24 cellular contexts compared by ENCODE assay signal in the genomic region with DNA sequence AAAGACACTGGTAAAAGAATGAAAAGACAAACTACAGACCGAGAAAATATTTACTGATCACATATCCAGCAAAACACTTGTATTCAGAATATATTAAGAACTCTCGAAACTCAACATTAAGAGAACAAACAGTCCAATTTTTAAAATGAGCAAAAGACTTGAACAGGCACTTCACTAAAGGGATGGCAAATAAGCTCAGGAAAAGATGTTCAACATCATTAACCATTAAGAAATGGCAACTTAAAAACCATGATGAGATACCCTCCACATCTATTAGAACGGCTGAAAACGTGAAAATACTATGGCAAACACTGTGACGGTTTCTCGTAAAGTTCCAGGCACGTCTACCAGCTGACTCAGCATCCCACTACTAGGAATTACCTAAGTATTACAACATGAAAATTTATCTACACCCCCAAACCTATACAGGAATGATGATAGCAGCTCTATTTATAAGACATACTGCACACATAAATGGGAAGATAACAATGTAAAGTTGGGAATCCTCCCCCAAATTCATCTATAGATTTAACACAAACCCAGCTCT.
DNase-seq lines count a peak whose midpoint lies in the region; ATAC-seq, FAIRE-seq and TF ChIP-seq lines count a peak whose summit lies in the region.
"Had no signal": no experiment of that assay in that cellular context is flagged by ENCODE, and none has a peak within 500 bp of the region (broad histone marks: within the 10 kb centered on the region; RNA-seq: fewer than 3 reads in every experiment).

No MANE protein-coding gene starts in this region.

- no peak overlapping the region for H2BK15ac ChIP-seq in IMR-90 (ENCODE audit: low read depth, low read length)

- H3K4ac ChIP-seq in IMR-90 (ENCODE audit: low read depth, low read length), result no peak overlapping the region

- BruUV-seq in HepG2 (replicated peaks; lab: Mats Ljungman, UMichigan), result no TSS peak
- BruUV-seq in IMR-90 (replicated peaks; lab: Mats Ljungman, UMichigan), result no TSS peak

- no peak overlapping the region for H2AFZ ChIP-seq in HepG2 (ENCODE audit: low read length)
- no peak overlapping the region for H2AFZ ChIP-seq in IMR-90 (replicated peaks; ENCODE audit: low read length, poor library complexity)

- H2AK9ac ChIP-seq in IMR-90 (replicated peaks; ENCODE audit: low read depth, low read length, poor library complexity), result no peak overlapping the region

- no peaks in the 10 kb centered on the region for H3K9me1 ChIP-seq in IMR-90 (ENCODE audit: insufficient read depth, low read length)

- H3K79me2 ChIP-seq in HepG2 (ENCODE audit: insufficient read depth, low read length), result no peaks in the 10 kb centered on the region

- CTCF ChIA-PET in HepG2 (lab: Yijun Ruan, JAX; ENCODE audit: low intra/inter-chr PET ratio, low total read pairs), result no interaction called here
- CTCF ChIA-PET in IMR-90 (lab: Yijun Ruan, JAX), result no interaction called here

- H3K23ac ChIP-seq in IMR-90 (ENCODE audit: low read depth, low read length), result no peak overlapping the region

- no peak overlapping the region for H3K14ac ChIP-seq in IMR-90 (replicated peaks; ENCODE audit: low read depth, low read length)

- no peak for FAIRE-seq in HepG2 (lab: Jason Lieb, UNC)
- FAIRE-seq: GM12878, GM18507 had no signal

- intact Hi-C loops in HepG2 (cut with micrococcal nuclease; ENCODE audit: unreplicated experiment), result loop anchor here (10.0 kb wide), 1 partner anchor 84 kb away; no protein-coding TSS in a partner anchor
- intact Hi-C loops in right lobe of liver (cut with DNase I), result loop anchor here (10.0 kb wide), 2 partner anchors 156 to 954 kb away; no protein-coding TSS in a partner anchor
- intact Hi-C loops in IMR-90 (cut with micrococcal nuclease), result loop anchor here (5.0 kb wide), 1 partner anchor 159 kb away; no protein-coding TSS in a partner anchor
- intact Hi-C loops in esophagus muscularis mucosa (cut with DNase I), result loop anchor here (10.0 kb wide), 1 partner anchor 394 kb away; no protein-coding TSS in a partner anchor

- H2BK20ac ChIP-seq in IMR-90 (ENCODE audit: low read depth, low read length), result no peak overlapping the region

- no peak for TF ChIP-seq EP300 in HepG2 (IDR thresholded peaks at IDR 0.05; ENCODE audit: low read depth in 2 of 2, low read length in 2 of 2)
- TF ChIP-seq EP300 in HepG2 (CRISPR knock-in tag; IDR thresholded peaks at IDR 0.05; ENCODE audit: borderline replicate concordance), result no peak
- no peak for TF ChIP-seq EP300 in esophagus muscularis mucosa (IDR thresholded peaks at IDR 0.05)

- H3K79me1 ChIP-seq in IMR-90 (ENCODE audit: low read depth in 1 of 2, low read length in 2 of 2), result no peaks in the 10 kb centered on the region

- no peak overlapping the region for H4K91ac ChIP-seq in IMR-90 (ENCODE audit: insufficient read depth, low read depth, low read length)

- H3K9ac ChIP-seq in HepG2 (ENCODE audit: insufficient read depth, low read depth, low read length) (no peak overlapping the region), IMR-90 (ENCODE audit: low read depth, low read length) (no peak overlapping the region)
- H3K9ac ChIP-seq: BLaER1 had no signal

- H3K27me3 ChIP-seq in HepG2 (ENCODE audit: control insufficient read depth in 1 of 2, insufficient read depth in 2 of 2, low read length in 2 of 2) (no peaks in the 10 kb centered on the region), right lobe of liver (no peaks in the 10 kb centered on the region), IMR-90 (ENCODE audit: control insufficient read depth, insufficient read depth, low read length) (no peaks in the 10 kb centered on the region), esophagus muscularis mucosa (peaks cover 0 to 3% (median 0%) of the 10 kb centered on the region in 4 donors)
- H3K27me3 ChIP-seq: BE2C, BLaER1 had no signal

- TF ChIP-seq RAD21 in HepG2 (CRISPR knock-in tag; IDR thresholded peaks at IDR 0.05) (no peak), IMR-90 (IDR thresholded peaks at IDR 0.05; ENCODE audit: low read length) (no peak)

- TF ChIP-seq POLR2A in HepG2 (IDR thresholded peaks at IDR 0.05; ENCODE audit: insufficient read depth in 1 of 2, low read depth in 2 of 2, low read length in 2 of 2) (no peak), right lobe of liver (IDR thresholded peaks at IDR 0.05) (no peak), IMR-90 (IDR thresholded peaks at IDR 0.05; ENCODE audit: low read depth, low read length) (no peak), esophagus muscularis mucosa (IDR thresholded peaks at IDR 0.05; ENCODE audit: low read depth) (no peak)

- no peak overlapping the region for H2BK120ac ChIP-seq in IMR-90 (ENCODE audit: low read depth, low read length)

- no peak overlapping the region for H3K56ac ChIP-seq in IMR-90 (ENCODE audit: extremely low read depth, insufficient read depth, low read length)

- H3K4me1 ChIP-seq in HepG2 (ENCODE audit: insufficient read depth, low read length), result no peaks in the 10 kb centered on the region
- H3K4me1 ChIP-seq in right lobe of liver, result no peaks in the 10 kb centered on the region
- no peaks in the 10 kb centered on the region for H3K4me1 ChIP-seq in IMR-90 (ENCODE audit: control insufficient read depth, insufficient read depth, low read length)
- H3K4me1 ChIP-seq in esophagus muscularis mucosa, result peaks cover 0 to 12% (median 7%) of the 10 kb centered on the region in 4 donors
- H3K4me1 ChIP-seq: BE2C had no signal

- WGBS in HepG2 (ENCODE audit: low lambda C conversion rate), result 28% methylated on average over 7 of the region's 7 CpGs
- 76% methylated on average over 6 of the region's 7 CpGs for WGBS in right lobe of liver (ENCODE audit: insufficient coverage, low coverage, low lambda C conversion rate, missing lambda C conversion rate)
- WGBS in IMR-90 (ENCODE audit: extremely low coverage in 2 of 2, insufficient read length in 1 of 2), 2 experiments, result 71% methylated on average over 5 of the region's 7 CpGs; no CpG with 5 or more reads in 1 of the 2 experiments
- WGBS in esophagus muscularis mucosa, result 93% methylated on average over 7 of the region's 7 CpGs

- no peak overlapping the region for H3K4me3 ChIP-seq in HepG2 (replicated peaks in 1 of 3; ENCODE audit: insufficient read depth in 1 of 3, low read depth in 2 of 3, low read length in 3 of 3)
- H3K4me3 ChIP-seq in right lobe of liver, result no peak overlapping the region
- H3K4me3 ChIP-seq in IMR-90 (ENCODE audit: insufficient read depth, low read depth, low read length), result no peak overlapping the region
- no peak overlapping the region for H3K4me3 ChIP-seq in esophagus muscularis mucosa
- H3K4me3 ChIP-seq: BLaER1, GM12878 had no signal

- no peak for ATAC-seq in HepG2
- ATAC-seq in right lobe of liver, result no peak
- ATAC-seq in IMR-90 (ENCODE audit: low read depth), result no peak
- ATAC-seq in HG02610 (IDR thresholded peaks at IDR 0.05; ENCODE audit: unreplicated experiment), result no peak
- ATAC-seq: GM12878 had no signal

- no peaks in the 10 kb centered on the region for H4K20me1 ChIP-seq in HepG2 (ENCODE audit: insufficient read depth, low read length)
- no peaks in the 10 kb centered on the region for H4K20me1 ChIP-seq in IMR-90 (ENCODE audit: insufficient read depth, low read length)
- H4K20me1 ChIP-seq: BLaER1 had no signal

- DNase-seq in HepG2 (ENCODE audit: low spot score) (no peak), right lobe of liver (no peak), IMR-90 (no peak), esophagus muscularis mucosa (ENCODE audit: extremely low spot score) (peak; percentile 10), KBM-7 (no peak)
- DNase-seq: ACHN; BE2C; C1 segment of cervical spinal cord; CD4-positive, alpha-beta memory T cell; CD4-positive, CD25-positive, alpha-beta regulatory T cell; CD8-positive, alpha-beta memory T cell; COR-L47; DMS 273 treated with DMSO at 0.1 percent for 48 hours; DMS153; DMS53; DMS79; DND-41; EL; GDM1 had no signal

- no peak overlapping the region for H2BK5ac ChIP-seq in IMR-90 (ENCODE audit: low read depth, low read length, poor library complexity, severe bottlenecking)

- no peak overlapping the region for H3K18ac ChIP-seq in IMR-90 (ENCODE audit: low read depth, low read length)

- H3K4me2 ChIP-seq in HepG2 (ENCODE audit: low read depth, low read length) (no peak overlapping the region), IMR-90 (ENCODE audit: low read depth, low read length) (no peak overlapping the region)
- H3K4me2 ChIP-seq: BLaER1 had no signal

- H3K36me3 ChIP-seq in HepG2 (replicated peaks in 1 of 2; ENCODE audit: control insufficient read depth in 1 of 2, insufficient read depth in 2 of 2, low read length in 2 of 2) (no peaks in the 10 kb centered on the region), right lobe of liver (no peaks in the 10 kb centered on the region), IMR-90 (ENCODE audit: control insufficient read depth, insufficient read depth, low read length) (no peaks in the 10 kb centered on the region), esophagus muscularis mucosa (no peaks in the 10 kb centered on the region)
- H3K36me3 ChIP-seq: BE2C, BLaER1 had no signal

- H3K27ac ChIP-seq in HepG2 (ENCODE audit: extremely low read length, insufficient read depth, low read length) (no peak overlapping the region), right lobe of liver (no peak overlapping the region), IMR-90 (ENCODE audit: insufficient read depth, low read length) (no peak overlapping the region), esophagus muscularis mucosa (replicated peaks in 1 of 4) (no peak overlapping the region)
- H3K27ac ChIP-seq: 22Rv1, BLaER1 had no signal

- POLR2A ChIA-PET in HepG2 (lab: Yijun Ruan, JAX), result no interaction called here
- POLR2A ChIA-PET in IMR-90 (lab: Charles Lee; ENCODE audit: unreplicated experiment), result no interaction called here

- in situ Hi-C loops in HepG2 (cut with HindIII; ENCODE audit: extremely low pct_ligation_motif_present, low pct_unique_long_range_greater_than_20kb) (no loop called here), IMR-90 (cut with MboI; ENCODE audit: low sequenced_read_pairs) (no loop called here), KBM-7 (cut with MboI; ENCODE audit: low pct_unique_long_range_greater_than_20kb, low sequenced_read_pairs) (no loop called here)

- no peak overlapping the region for H2AK5ac ChIP-seq in IMR-90 (ENCODE audit: low read depth, low read length)

- H4K5ac ChIP-seq in IMR-90 (ENCODE audit: low read depth, low read length), result no peak overlapping the region

- H4K8ac ChIP-seq in IMR-90 (ENCODE audit: low read depth in 2 of 2, low read length in 2 of 2), result no peak overlapping the region

- H3K9me3 ChIP-seq in HepG2 (ENCODE audit: low read length), result no peaks in the 10 kb centered on the region
- H3K9me3 ChIP-seq in right lobe of liver, result no peaks in the 10 kb centered on the region
- no peaks in the 10 kb centered on the region for H3K9me3 ChIP-seq in IMR-90 (ENCODE audit: control insufficient read depth, insufficient read depth, low read length)
- H3K9me3 ChIP-seq in esophagus muscularis mucosa, result no peaks in the 10 kb centered on the region
- H3K9me3 ChIP-seq: BE2C, BLaER1 had no signal

- dilution Hi-C loops in IMR-90 (cut with HindIII; ENCODE audit: low sequenced_read_pairs, unreplicated experiment), result no loop called here

- TF ChIP-seq CTCF in HepG2 (CRISPR knock-in tag; IDR thresholded peaks at IDR 0.05) (no peak), right lobe of liver (IDR thresholded peaks at IDR 0.05) (no peak), IMR-90 (conservative IDR thresholded peaks at IDR 0.05; ENCODE audit: low read depth, low read length) (no peak), esophagus muscularis mucosa (IDR thresholded peaks at IDR 0.05) (no peak)

TF ChIP-seq in IMR-90, 13 proteins besides CTCF, POLR2A, EP300 and RAD21 (continues in another document):
- TF ChIP-seq RFX5 (IDR thresholded peaks at IDR 0.05; ENCODE audit: low read depth, low read length), result no peak
